18 cellular contexts compared by ENCODE assay signal in the genomic region with DNA sequence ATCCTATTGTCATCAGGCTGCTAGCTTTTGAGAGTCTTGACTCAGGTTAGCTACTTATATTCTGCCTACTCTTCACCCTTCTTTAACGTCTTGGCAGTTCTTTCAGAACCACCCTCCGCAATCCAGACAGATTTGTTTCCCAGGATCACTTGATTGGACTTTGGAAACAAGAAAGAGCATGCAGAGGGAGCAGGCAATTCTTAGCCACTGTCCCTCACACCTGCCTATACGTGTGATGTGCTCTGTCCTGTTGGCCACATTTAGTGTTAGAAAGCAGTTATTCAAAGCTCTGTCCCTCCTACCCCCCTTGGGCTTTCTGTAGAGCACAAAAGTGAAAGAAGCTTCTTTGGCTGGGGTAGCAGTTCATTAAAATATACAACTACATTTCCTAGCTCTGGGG.
"Had no signal": no experiment of that assay in that cellular context is flagged by ENCODE, and none has a peak within 500 bp of the region (broad histone marks: within the 10 kb centered on the region; RNA-seq: fewer than 3 reads in every experiment).

No MANE protein-coding gene starts in this region.

- H3K9ac ChIP-seq: parathyroid adenoma had no signal

- H3K36me3 ChIP-seq: neutrophil had no signal

- H3K36me3 Mint-ChIP-seq: naive B cell had no signal

- H2AFZ ChIP-seq: parathyroid adenoma had no signal

- H3K27ac Mint-ChIP-seq: activated CD4-positive, alpha-beta memory T cell treated with anti-CD3 and anti-CD28 coated beads, Interleukin-2, amount 10 ng/mL, durations not matched to agents 7 days and 5 days; activated T-cell treated with anti-CD3 and anti-CD28 coated beads, Interleukin-2, amount 50 U/mL, for 24 hours; naive B cell had no signal

- H3K4me3 Mint-ChIP-seq: activated CD4-positive, alpha-beta memory T cell treated with anti-CD3 and anti-CD28 coated beads, Interleukin-2, amount 10 ng/mL, durations not matched to agents 7 days and 5 days; activated T-cell treated with anti-CD3 and anti-CD28 coated beads, Interleukin-2, amount 50 U/mL, for 24 hours had no signal

- ATAC-seq: left lobe of liver, SK-N-SH treated with all-trans-retinoic acid at 6 μM for 48 hours had no signal

- H3K27me3 ChIP-seq: esophagus squamous epithelium had no signal

- H3K79me2 ChIP-seq: parathyroid adenoma had no signal

- H3K4me3 ChIP-seq: esophagus squamous epithelium had no signal

- H3K9me3 ChIP-seq: esophagus squamous epithelium, neutrophil had no signal

- H3K27ac ChIP-seq: esophagus squamous epithelium, neutrophil, parathyroid adenoma had no signal

- H3K9me3 Mint-ChIP-seq: activated CD4-positive, alpha-beta memory T cell treated with anti-CD3 and anti-CD28 coated beads, Interleukin-2, amount 10 ng/mL, durations not matched to agents 7 days and 5 days; activated T-cell treated with anti-CD3 and anti-CD28 coated beads, Interleukin-2, amount 50 U/mL, for 24 hours; naive B cell had no signal

- H3K4me1 ChIP-seq: parathyroid adenoma had no signal

- DNase-seq: activated CD4-positive, alpha-beta memory T cell treated with anti-CD3 and anti-CD28 coated beads, Interleukin-2, amount 10 ng/mL, durations not matched to agents 7 days and 5 days; activated naive CD4-positive, alpha-beta T cell treated with anti-CD3 and anti-CD28 coated beads, Interleukin-2, amount 50 U/mL, for 16 hours; activated T-cell treated with anti-CD3 and anti-CD28 coated beads, Interleukin-2, amount 50 U/mL, for 24 hours; esophagus squamous epithelium; glutamatergic neuron; naive B cell; retina; stimulated activated CD4-positive, alpha-beta T cell treated with anti-CD3 and anti-CD28 coated beads, Interleukin-15, amount 100 ng/mL, for 24 hours; stimulated activated CD4-positive, alpha-beta T cell treated with anti-CD3 and anti-CD28 coated beads, Interleukin-4, amount 100 ng/mL, for 1 hour; stimulated activated naive CD4-positive, alpha-beta T cell; substantia nigra; T-helper 1 cell; T1000; trophoblast cell had no signal
